In genomic region chr22:30600925-30601324, GRCh38 we compare ENCODE assay signal across 22 cellular contexts. TPM values are rescaled to one million over a fixed set of nuclear protein-coding genes. Genes with fewer than 3 reads are reported as not detected.
DNase-seq lines count a peak whose midpoint lies in the region; ATAC-seq, FAIRE-seq and TF ChIP-seq lines count a peak whose summit lies in the region.
"Had no signal": no experiment of that assay in that cellular context is flagged by ENCODE, and none has a peak within 500 bp of the region (broad histone marks: within the 10 kb centered on the region; RNA-seq: fewer than 3 reads in every experiment).

No MANE protein-coding gene starts in this region.

- CTCF ChIA-PET in naive thymus-derived CD4-positive, alpha-beta T cell (lab: Charles Lee), result interaction anchor here (0.6 to 1.1 kb wide), 4 partner anchors 12 to 1262 kb away, joined by 3 to 5 read pairs (median 4); no protein-coding TSS in a partner anchor
- CTCF ChIA-PET in activated CD4-positive, alpha-beta T cell treated with anti-CD3 and anti-CD28 coated beads, Interleukin-2, amount 10 ng/mL, durations not matched to agents 7 days and 5 days (lab: Charles Lee), result interaction anchor here (2.8 kb wide), 1 partner anchor 9 kb away, joined by 10 read pairs; the partner anchor contains the start of gene PES1

- peaks cover 0 to 2% (median 0%) of the 10 kb centered on the region in 5 donors for H3K27me3 Mint-ChIP-seq in naive thymus-derived CD4-positive, alpha-beta T cell
- H3K27me3 Mint-ChIP-seq in activated CD4-positive, alpha-beta T cell treated with anti-CD3 and anti-CD28 coated beads, Interleukin-2, amount 10 ng/mL, durations not matched to agents 7 days and 5 days, result no peaks in the 10 kb centered on the region

- no peak overlapping the region for H3K27ac Mint-ChIP-seq in naive thymus-derived CD4-positive, alpha-beta T cell
- H3K27ac Mint-ChIP-seq in activated CD4-positive, alpha-beta T cell treated with anti-CD3 and anti-CD28 coated beads, Interleukin-2, amount 10 ng/mL, durations not matched to agents 7 days and 5 days, result no peak overlapping the region

- no peaks in the 10 kb centered on the region for H3K36me3 Mint-ChIP-seq in naive thymus-derived CD4-positive, alpha-beta T cell
- H3K36me3 Mint-ChIP-seq in activated CD4-positive, alpha-beta T cell treated with anti-CD3 and anti-CD28 coated beads, Interleukin-2, amount 10 ng/mL, durations not matched to agents 7 days and 5 days (ENCODE audit: low read depth), result no peaks in the 10 kb centered on the region

- no peak for FAIRE-seq in GM12891 (lab: Jason Lieb, UNC)
- FAIRE-seq: D721Med had no signal

- no peak overlapping the region for H3K27ac ChIP-seq in naive thymus-derived CD4-positive, alpha-beta T cell (ENCODE audit: low read depth, low read length)
- H3K27ac ChIP-seq: HL-60 had no signal

- H3K4me3 Mint-ChIP-seq in naive thymus-derived CD4-positive, alpha-beta T cell, result no peak overlapping the region
- H3K4me3 Mint-ChIP-seq in activated CD4-positive, alpha-beta T cell treated with anti-CD3 and anti-CD28 coated beads, Interleukin-2, amount 10 ng/mL, durations not matched to agents 7 days and 5 days, result no peak overlapping the region
- H3K4me3 Mint-ChIP-seq: H9 had no signal

- H3K27me3 ChIP-seq in naive thymus-derived CD4-positive, alpha-beta T cell (ENCODE audit: control insufficient read depth in 2 of 2, insufficient read depth in 2 of 2, low read length in 2 of 2), result no peaks in the 10 kb centered on the region

- peaks cover 9 to 15% (median 11%) of the 10 kb centered on the region in 7 donors for H3K4me1 Mint-ChIP-seq in naive thymus-derived CD4-positive, alpha-beta T cell
- peaks cover 6% of the 10 kb centered on the region for H3K4me1 Mint-ChIP-seq in activated CD4-positive, alpha-beta T cell treated with anti-CD3 and anti-CD28 coated beads, Interleukin-2, amount 10 ng/mL, durations not matched to agents 7 days and 5 days

- no peaks in the 10 kb centered on the region for H3K36me3 ChIP-seq in naive thymus-derived CD4-positive, alpha-beta T cell (ENCODE audit: control insufficient read depth in 2 of 3, insufficient read depth in 3 of 3, low read length in 3 of 3)

- intact Hi-C loops in naive thymus-derived CD4-positive, alpha-beta T cell (cut with micrococcal nuclease), result no loop called here

- no peaks in the 10 kb centered on the region for H3K9me3 ChIP-seq in naive thymus-derived CD4-positive, alpha-beta T cell (ENCODE audit: control insufficient read depth in 2 of 3, low read length in 3 of 3)

- POLR2A ChIA-PET in naive thymus-derived CD4-positive, alpha-beta T cell (lab: Charles Lee), result no interaction called here
- POLR2A ChIA-PET in activated CD4-positive, alpha-beta T cell treated with anti-CD3 and anti-CD28 coated beads, Interleukin-2, amount 10 ng/mL, durations not matched to agents 7 days and 5 days (lab: Charles Lee), result no interaction called here

- peak; percentile 38 for DNase-seq in CD1c-positive myeloid dendritic cell (ENCODE audit: extremely low spot score)
- DNase-seq in GM12891 (ENCODE audit: insufficient read length, low spot score), result no peak
- peak; percentile 58 for DNase-seq in SKM-1 (lab: John Stamatoyannopoulos, UW; ENCODE audit: unreplicated experiment)
- DNase-seq in naive thymus-derived CD4-positive, alpha-beta T cell, result no peak
- DNase-seq in activated CD4-positive, alpha-beta T cell treated with anti-CD3 and anti-CD28 coated beads, Interleukin-2, amount 10 ng/mL, durations not matched to agents 7 days and 5 days, result no peak
- DNase-seq in stimulated activated CD4-positive, alpha-beta T cell treated with anti-CD3 and anti-CD28 coated beads, Interleukin-4, amount 100 ng/mL, for 24 hours, result no peak
- no peak for DNase-seq in anterior cingulate cortex (lab: John Stamatoyannopoulos, UW)
- DNase-seq: ACHN; C1 segment of cervical spinal cord; H9; NCI-H1092 treated with DMSO at 0.1 percent for 48 hours; NCI-H526; NK-92 treated with Interleukin-12 subunit alpha and Interleukin-12 subunit beta, amount 100 ng/mL, for 24 hours; PC-3; RPMI8226; SHP77 treated with DMSO at 0.1 percent for 48 hours; SW 1271; T-helper 2 cell had no signal

- H3K4me3 ChIP-seq in naive thymus-derived CD4-positive, alpha-beta T cell (ENCODE audit: low read length), result no peak overlapping the region

- no peaks in the 10 kb centered on the region for H3K4me1 ChIP-seq in naive thymus-derived CD4-positive, alpha-beta T cell (ENCODE audit: control insufficient read depth in 2 of 2, insufficient read depth in 2 of 2, low read length in 2 of 2)

- ATAC-seq in naive thymus-derived CD4-positive, alpha-beta T cell, result peak; percentile 37
- ATAC-seq: PC-3 had no signal

- H3K9me3 Mint-ChIP-seq in naive thymus-derived CD4-positive, alpha-beta T cell, result peaks cover 0 to 3% (median 0%) of the 10 kb centered on the region in 11 donors
- no peaks in the 10 kb centered on the region for H3K9me3 Mint-ChIP-seq in activated CD4-positive, alpha-beta T cell treated with anti-CD3 and anti-CD28 coated beads, Interleukin-2, amount 10 ng/mL, durations not matched to agents 7 days and 5 days

- no peak for TF ChIP-seq POLR2A in GM12891 (IDR thresholded peaks at IDR 0.05; ENCODE audit: low read depth, low read length)

TF ChIP-seq in GM12891, 5 proteins besides CTCF, POLR2A, EP300 and RAD21:
- peak; percentile 45 for TF ChIP-seq SPI1 (IDR thresholded peaks at IDR 0.05; ENCODE audit: low read depth, low read length)
- no peak for TF ChIP-seq PAX5 (IDR thresholded peaks at IDR 0.05; ENCODE audit: insufficient read depth, low read length, severe bottlenecking)

RNA-seq across cellular contexts. Expression of gene TCN2, which starts 6.0 kb away (rescaled TPM):
- 8.4 TPM for polyA plus RNA-seq in GM12891 (2012; ENCODE audit: low read depth, missing spikeins)
- 1 to 10 TPM in 3 of 5 experiments, under 1 TPM in 2; 0.57 to 8.9 (median 1.3) TPM for total RNA-seq in naive thymus-derived CD4-positive, alpha-beta T cell
- polyA plus RNA-seq in naive thymus-derived CD4-positive, alpha-beta T cell, result under 1 TPM; 0.69 to 0.79 TPM
- under 1 TPM; 0.32 to 0.54 TPM for total RNA-seq in activated CD4-positive, alpha-beta T cell treated with anti-CD3 and anti-CD28 coated beads, Interleukin-2, amount 10 ng/mL, durations not matched to agents 7 days and 5 days

RNA-seq across cellular contexts. Expression of gene PES1, which starts 9.2 kb away (rescaled TPM):
- 68.0 TPM for polyA plus RNA-seq in GM12891 (2012; ENCODE audit: low read depth, missing spikeins)
- 10 to 100 TPM; 40.6 to 84.2 (median 56.3) TPM for total RNA-seq in naive thymus-derived CD4-positive, alpha-beta T cell
- 10 to 100 TPM; 34.6 to 62.3 TPM for polyA plus RNA-seq in naive thymus-derived CD4-positive, alpha-beta T cell
- total RNA-seq in activated CD4-positive, alpha-beta T cell treated with anti-CD3 and anti-CD28 coated beads, Interleukin-2, amount 10 ng/mL, durations not matched to agents 7 days and 5 days, result 10 to 100 TPM; 58.5 to 62.7 TPM

RNA-seq across cellular contexts. Expression of gene GAL3ST1, which starts 26.5 kb away (rescaled TPM):
- polyA plus RNA-seq in GM12891 (2012; ENCODE audit: low read depth, missing spikeins), result 0.05 TPM
- 1 to 10 TPM in 2 of 5 experiments, under 1 TPM in 1, not detected in 2; 0.56 to 4.8 (median 4.0) TPM for total RNA-seq in naive thymus-derived CD4-positive, alpha-beta T cell
- 1 to 10 TPM in 1 of 2 donors, under 1 TPM in 1; 0.21 to 2.4 TPM for polyA plus RNA-seq in naive thymus-derived CD4-positive, alpha-beta T cell
- not detected for total RNA-seq in activated CD4-positive, alpha-beta T cell treated with anti-CD3 and anti-CD28 coated beads, Interleukin-2, amount 10 ng/mL, durations not matched to agents 7 days and 5 days
- total RNA-seq: HT1080, M059J, PC-3 had no signal

RNA-seq across cellular contexts. Expression of gene SLC35E4, which starts 34.7 kb away (rescaled TPM):
- 0.40 TPM for polyA plus RNA-seq in GM12891 (2012; ENCODE audit: low read depth, missing spikeins)
- 1 to 10 TPM; 2.0 to 5.2 (median 3.4) TPM for total RNA-seq in naive thymus-derived CD4-positive, alpha-beta T cell
- polyA plus RNA-seq in naive thymus-derived CD4-positive, alpha-beta T cell, result 1 to 10 TPM in 1 of 2 donors, under 1 TPM in 1; 0.85 to 1.9 TPM
- total RNA-seq in activated CD4-positive, alpha-beta T cell treated with anti-CD3 and anti-CD28 coated beads, Interleukin-2, amount 10 ng/mL, durations not matched to agents 7 days and 5 days, result 1 to 10 TPM; 1.8 to 2.5 TPM

RNA-seq across cellular contexts. Expression of gene SEC14L6, which starts 54.4 kb away (rescaled TPM):
- polyA plus RNA-seq in GM12891 (2012; ENCODE audit: low read depth, missing spikeins), result not detected
- not detected for total RNA-seq in naive thymus-derived CD4-positive, alpha-beta T cell
- not detected for polyA plus RNA-seq in naive thymus-derived CD4-positive, alpha-beta T cell
- total RNA-seq in activated CD4-positive, alpha-beta T cell treated with anti-CD3 and anti-CD28 coated beads, Interleukin-2, amount 10 ng/mL, durations not matched to agents 7 days and 5 days, result not detected
- total RNA-seq: HT1080, M059J, PC-3 had no signal

Comparison
In these comparisons a context has a peak if more than half of its experiments do, and no peak if none do; other contexts are left out.
1. DNase-seq: peak in CD1c-positive myeloid dendritic cell (single experiment) and SKM-1 (single experiment); none in GM12891 (single experiment), naive thymus-derived CD4-positive, alpha-beta T cell (0 of 9), activated CD4-positive, alpha-beta T cell treated with anti-CD3 and anti-CD28 coated beads, Interleukin-2, amount 10 ng/mL, durations not matched to agents 7 days and 5 days (single experiment), stimulated activated CD4-positive, alpha-beta T cell treated with anti-CD3 and anti-CD28 coated beads, Interleukin-4, amount 100 ng/mL, for 24 hours (single experiment) and anterior cingulate cortex (0 of 58).